20 cellular contexts compared by ENCODE assay signal in the genomic region with DNA sequence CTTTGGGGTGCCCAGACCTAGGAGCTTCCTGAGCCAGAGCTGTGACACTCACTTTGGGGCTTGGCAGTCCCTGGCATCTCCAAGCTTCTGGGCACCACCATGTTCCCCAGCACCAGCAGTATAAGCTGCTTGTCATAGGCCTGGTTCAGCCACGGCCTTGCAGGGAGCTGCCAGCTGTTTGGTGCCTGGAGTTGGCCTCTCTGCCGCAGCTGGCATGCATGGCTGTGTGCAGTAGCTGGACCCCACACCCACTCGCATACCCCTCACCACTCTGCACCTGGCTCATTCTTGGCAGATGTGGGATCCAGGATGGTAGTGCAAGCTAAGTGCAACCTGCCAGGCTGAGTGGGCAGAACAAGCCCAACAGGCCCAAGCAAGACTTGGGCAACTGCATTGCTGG.
"Had no signal": no experiment of that assay in that cellular context is flagged by ENCODE, and none has a peak within 500 bp of the region (broad histone marks: within the 10 kb centered on the region; RNA-seq: fewer than 3 reads in every experiment).

No MANE protein-coding gene starts in this region.

- ATAC-seq: activated CD4-positive, alpha-beta T cell treated with anti-CD3 and anti-CD28 coated beads for 36 hours; activated naive CD8-positive, alpha-beta T cell treated with anti-CD3 and anti-CD28 coated beads, Interleukin-2, amount 50 U/mL, for 24 hours; body of pancreas; esophagus mucosa; foreskin keratinocyte; gastrocnemius medialis had no signal

- H3K4me3 ChIP-seq: adrenal gland, body of pancreas, gastrocnemius medialis had no signal

- H3K27ac ChIP-seq: adrenal gland, body of pancreas, foreskin keratinocyte, gastrocnemius medialis had no signal

- H3K27me3 ChIP-seq: adrenal gland, body of pancreas, gastrocnemius medialis had no signal

- H3K9me3 ChIP-seq: gastrocnemius medialis had no signal

- H3K4me1 ChIP-seq: adrenal gland, body of pancreas, foreskin keratinocyte, gastrocnemius medialis had no signal

- H3K36me3 ChIP-seq: adrenal gland, gastrocnemius medialis had no signal

- DNase-seq: activated CD4-positive, alpha-beta memory T cell treated with anti-CD3 and anti-CD28 coated beads, Interleukin-2, amount 10 ng/mL, durations not matched to agents 7 days and 5 days; activated CD4-positive, alpha-beta T cell treated with anti-CD3 and anti-CD28 coated beads for 36 hours; activated CD4-positive, alpha-beta T cell treated with anti-CD3 and anti-CD28 coated beads, Interleukin-2, amount 10 ng/mL, durations not matched to agents 24 days and 14 days; activated CD4-positive, CD25-positive, alpha-beta regulatory T cell; activated CD4-positive, CD25-positive, alpha-beta regulatory T cell treated with anti-CD3 and anti-CD28 coated beads, Interleukin-2, amount 50 U/mL, for 72 hours; activated naive CD4-positive, alpha-beta T cell treated with anti-CD3 and anti-CD28 coated beads for 36 hours; activated naive CD8-positive, alpha-beta T cell treated with anti-CD3 and anti-CD28 coated beads for 36 hours; activated naive CD8-positive, alpha-beta T cell treated with anti-CD3 and anti-CD28 coated beads, Interleukin-2, amount 50 U/mL, for 24 hours; activated T-cell treated with anti-CD3 and anti-CD28 coated beads, Interleukin-2, amount 50 U/mL, for 1 hour; activated T-cell treated with anti-CD3 and anti-CD28 coated beads, Interleukin-2, amount 50 U/mL, for 48 hours; amygdala; aorta; body of pancreas; caudate nucleus; effector CD8-positive, alpha-beta T cell; foreskin keratinocyte; gastrocnemius medialis; T-helper 2 cell had no signal
